10 cellular contexts compared by ENCODE assay signal in the genomic region with DNA sequence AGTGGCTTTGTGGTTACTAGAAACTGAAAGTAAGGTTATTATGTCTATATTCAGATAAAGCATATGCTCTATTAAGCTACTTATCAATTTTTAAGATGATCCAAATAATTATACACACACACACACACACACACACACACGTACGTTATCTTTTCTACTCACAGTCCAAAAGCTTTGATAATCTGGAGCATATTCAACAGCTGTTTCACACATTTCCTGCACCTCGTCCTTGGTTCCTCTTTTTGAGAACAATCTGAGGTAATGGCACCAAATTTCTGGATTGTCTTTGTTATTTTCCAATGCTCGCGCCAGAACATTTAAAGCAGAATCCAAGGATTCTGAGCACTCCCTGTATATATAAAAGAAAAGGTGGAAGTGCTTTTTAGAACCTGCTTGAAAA. TPM values are rescaled to one million over a fixed set of nuclear protein-coding genes. Genes with fewer than 3 reads are reported as not detected.
A peak's percentile ranks its signal among the peaks of the same experiment; 100 is the strongest.
DNase-seq lines count a peak whose midpoint lies in the region; ATAC-seq and TF ChIP-seq lines count a peak whose summit lies in the region.
"Had no signal": no experiment of that assay in that cellular context is flagged by ENCODE, and none has a peak within 500 bp of the region (broad histone marks: within the 10 kb centered on the region; RNA-seq: fewer than 3 reads in every experiment).

No MANE protein-coding gene starts in this region.

- H3K27me3 Mint-ChIP-seq in activated CD4-positive, alpha-beta T cell treated with anti-CD3 and anti-CD28 coated beads, Interleukin-2, amount 10 ng/mL, durations not matched to agents 24 days and 14 days, result no peaks in the 10 kb centered on the region
- H3K27me3 Mint-ChIP-seq in T-cell (no peaks in the 10 kb centered on the region), natural killer cell (ENCODE audit: low read depth in 2 of 2) (no peaks in the 10 kb centered on the region), MCF 10A (ENCODE audit: insufficient read depth, unreplicated experiment) (no peaks in the 10 kb centered on the region)

- H3K4me1 Mint-ChIP-seq in activated CD4-positive, alpha-beta T cell treated with anti-CD3 and anti-CD28 coated beads, Interleukin-2, amount 10 ng/mL, durations not matched to agents 24 days and 14 days, result peaks cover 14% of the 10 kb centered on the region
- H3K4me1 Mint-ChIP-seq in T-cell (peaks cover 24 to 32% (median 26%) of the 10 kb centered on the region in 3 donors), natural killer cell (peaks cover 12 to 15% of the 10 kb centered on the region in 2 donors), MCF 10A (ENCODE audit: insufficient read depth, unreplicated experiment) (peaks cover 10% of the 10 kb centered on the region)

- no TSS peak for BruUV-seq in MCF 10A (replicated peaks; lab: Mats Ljungman, UMichigan)

- peaks cover 0 to 92% of the 10 kb centered on the region in 2 donors for H3K36me3 ChIP-seq in vagina
- H3K36me3 ChIP-seq: breast epithelium had no signal

- peak overlapping the region; percentile 62 for H3K27ac Mint-ChIP-seq in activated CD4-positive, alpha-beta T cell treated with anti-CD3 and anti-CD28 coated beads, Interleukin-2, amount 10 ng/mL, durations not matched to agents 24 days and 14 days
- H3K27ac Mint-ChIP-seq in T-cell, result peak overlapping the region; percentile 75 to 85
- peak overlapping the region; percentile 62 to 68 for H3K27ac Mint-ChIP-seq in natural killer cell
- no peak overlapping the region for H3K27ac Mint-ChIP-seq in MCF 10A (ENCODE audit: low read depth, unreplicated experiment)

- peak overlapping the region; percentile 70 for H3K4me3 Mint-ChIP-seq in activated CD4-positive, alpha-beta T cell treated with anti-CD3 and anti-CD28 coated beads, Interleukin-2, amount 10 ng/mL, durations not matched to agents 24 days and 14 days
- H3K4me3 Mint-ChIP-seq in T-cell (peak overlapping the region in 1 of 3 donors; percentile 14), natural killer cell (no peak overlapping the region), MCF 10A (ENCODE audit: unreplicated experiment) (no peak overlapping the region)

- CTCF ChIA-PET in T-cell (lab: Charles Lee), result interaction anchor here (0.6 to 1.5 kb wide), 9 partner anchors 10 to 305 kb away, joined by 3 to 6 read pairs (median 3); partner anchors contain the start of gene TMEM19 (in 1 of the 2)
- CTCF ChIA-PET in MCF 10A (lab: Yijun Ruan, JAX), result interaction anchor here (0.6 to 1.2 kb wide), 4 partner anchors 9 to 121 kb away, joined by 4 to 7 read pairs (median 4); no protein-coding TSS in a partner anchor

- H3K27me3 ChIP-seq in vagina, result no peaks in the 10 kb centered on the region
- H3K27me3 ChIP-seq: breast epithelium had no signal

- H3K4me3 ChIP-seq in vagina, result no peak overlapping the region
- H3K4me3 ChIP-seq: breast epithelium had no signal

- no peak overlapping the region for H3K27ac ChIP-seq in vagina
- H3K27ac ChIP-seq: breast epithelium had no signal

- intact Hi-C loops in activated CD4-positive, alpha-beta T cell treated with anti-CD3 and anti-CD28 coated beads, Interleukin-2, amount 10 ng/mL, durations not matched to agents 24 days and 14 days (cut with micrococcal nuclease), result no loop called here
- intact Hi-C loops in natural killer cell (cut with micrococcal nuclease) (no loop called here), MCF 10A (cut with micrococcal nuclease) (no loop called here), vagina (cut with DNase I) (no loop called here)

- POLR2A ChIA-PET in T-cell (lab: Charles Lee) (interaction anchor here (0.6 to 1.2 kb wide), 3 partner anchors 12 to 218 kb away, joined by 3 to 4 read pairs (median 3); no protein-coding TSS in a partner anchor), MCF 10A (lab: Yijun Ruan, JAX) (interaction anchor here (0.6 to 1.4 kb wide), 5 partner anchors 10 to 38 kb away, joined by 3 to 4 read pairs (median 3); partner anchors contain the start of genes THAP2 and ZFC3H1)

- H3K9me3 Mint-ChIP-seq in activated CD4-positive, alpha-beta T cell treated with anti-CD3 and anti-CD28 coated beads, Interleukin-2, amount 10 ng/mL, durations not matched to agents 24 days and 14 days, result no peaks in the 10 kb centered on the region
- H3K9me3 Mint-ChIP-seq in T-cell, result no peaks in the 10 kb centered on the region
- no peaks in the 10 kb centered on the region for H3K9me3 Mint-ChIP-seq in natural killer cell
- H3K9me3 Mint-ChIP-seq in MCF 10A (ENCODE audit: unreplicated experiment), result no peaks in the 10 kb centered on the region

- no peaks in the 10 kb centered on the region for H3K9me3 ChIP-seq in vagina
- H3K9me3 ChIP-seq: breast epithelium had no signal

- no peak for DNase-seq in activated CD4-positive, alpha-beta T cell treated with anti-CD3 and anti-CD28 coated beads, Interleukin-2, amount 10 ng/mL, durations not matched to agents 24 days and 14 days
- no peak for DNase-seq in activated CD4-positive, alpha-beta T cell treated with anti-CD3 and anti-CD28 coated beads, Interleukin-2, amount 50 U/mL, for 48 hours
- no peak for DNase-seq in T-cell
- DNase-seq in natural killer cell, result no peak
- DNase-seq in MCF 10A (ENCODE audit: unreplicated experiment), result no peak
- DNase-seq in vagina (ENCODE audit: extremely low spot score in 2 of 2), result no peak
- DNase-seq in mesenteric fat pad (ENCODE audit: low spot score), result no peak
- DNase-seq: NCI-H1048 had no signal

- peak; percentile 77 for ATAC-seq in HG02759 (IDR thresholded peaks at IDR 0.05; ENCODE audit: unreplicated experiment)
- ATAC-seq in T-cell (replicated peaks in 1 of 4), result no peak
- ATAC-seq in natural killer cell, result no peak

- peaks cover 7% of the 10 kb centered on the region for H3K4me1 ChIP-seq in vagina
- H3K4me1 ChIP-seq: breast epithelium had no signal

- TF ChIP-seq CTCF in natural killer cell (IDR thresholded peaks at IDR 0.05), result no peak
- no peak for TF ChIP-seq CTCF in MCF 10A (IDR thresholded peaks at IDR 0.05; ENCODE audit: unreplicated experiment)
- no peak for TF ChIP-seq CTCF in vagina (IDR thresholded peaks at IDR 0.05)

- H3K36me3 Mint-ChIP-seq in activated CD4-positive, alpha-beta T cell treated with anti-CD3 and anti-CD28 coated beads, Interleukin-2, amount 10 ng/mL, durations not matched to agents 24 days and 14 days (ENCODE audit: low read depth), result peaks cover 63% of the 10 kb centered on the region
- H3K36me3 Mint-ChIP-seq in T-cell, result peaks cover 53% of the 10 kb centered on the region
- H3K36me3 Mint-ChIP-seq in natural killer cell, result peaks cover 25% of the 10 kb centered on the region
- H3K36me3 Mint-ChIP-seq in MCF 10A (ENCODE audit: insufficient read depth, unreplicated experiment), result peaks cover 93% of the 10 kb centered on the region

- TF ChIP-seq POLR2A in vagina (IDR thresholded peaks at IDR 0.05), result no peak

RNA-seq across cellular contexts. Expression of gene ZFC3H1, which starts 37.5 kb away (rescaled TPM):
- total RNA-seq in activated CD4-positive, alpha-beta T cell treated with anti-CD3 and anti-CD28 coated beads, Interleukin-2, amount 10 ng/mL, durations not matched to agents 24 days and 14 days, result 63.3 and 64.6 TPM in 2 replicates
- total RNA-seq in T-cell (100 to 1,000 TPM in 3 of 5 donors, 10 to 100 TPM in 2; 85.5 to 146 (median 106) TPM), natural killer cell (100 to 1,000 TPM; 158 to 164 (median 164) TPM), MCF 10A (2022) (55.3 and 55.8 TPM in 2 replicates), vagina (121 TPM), mesenteric fat pad (51.5 TPM)

RNA-seq across cellular contexts. Expression of gene THAP2, which starts 38.0 kb away (rescaled TPM):
- 5.7 and 6.9 TPM in 2 replicates for total RNA-seq in activated CD4-positive, alpha-beta T cell treated with anti-CD3 and anti-CD28 coated beads, Interleukin-2, amount 10 ng/mL, durations not matched to agents 24 days and 14 days
- 10 to 100 TPM in 2 of 5 donors, 1 to 10 TPM in 3; 8.3 to 23.1 (median 8.6) TPM for total RNA-seq in T-cell
- total RNA-seq in natural killer cell, result 10 to 100 TPM; 17.2 to 34.2 (median 31.1) TPM
- total RNA-seq in MCF 10A (2022), result 12.6 and 13.0 TPM in 2 replicates
- total RNA-seq in vagina, result 4.7 TPM
- total RNA-seq in mesenteric fat pad, result 10.1 TPM

RNA-seq across cellular contexts. Expression of gene TMEM19, which starts 59.8 kb away (rescaled TPM):
- 10.2 and 13.5 TPM in 2 replicates for total RNA-seq in activated CD4-positive, alpha-beta T cell treated with anti-CD3 and anti-CD28 coated beads, Interleukin-2, amount 10 ng/mL, durations not matched to agents 24 days and 14 days
- total RNA-seq in T-cell (10 to 100 TPM; 14.1 to 21.5 (median 17.7) TPM), natural killer cell (10 to 100 TPM; 13.8 to 24.6 (median 18.9) TPM), MCF 10A (2022) (7.2 and 7.3 TPM in 2 replicates), vagina (19.6 TPM), mesenteric fat pad (24.9 TPM)
